Comparison of ENCODE assay signal across 1 cellular context in the genomic region with DNA sequence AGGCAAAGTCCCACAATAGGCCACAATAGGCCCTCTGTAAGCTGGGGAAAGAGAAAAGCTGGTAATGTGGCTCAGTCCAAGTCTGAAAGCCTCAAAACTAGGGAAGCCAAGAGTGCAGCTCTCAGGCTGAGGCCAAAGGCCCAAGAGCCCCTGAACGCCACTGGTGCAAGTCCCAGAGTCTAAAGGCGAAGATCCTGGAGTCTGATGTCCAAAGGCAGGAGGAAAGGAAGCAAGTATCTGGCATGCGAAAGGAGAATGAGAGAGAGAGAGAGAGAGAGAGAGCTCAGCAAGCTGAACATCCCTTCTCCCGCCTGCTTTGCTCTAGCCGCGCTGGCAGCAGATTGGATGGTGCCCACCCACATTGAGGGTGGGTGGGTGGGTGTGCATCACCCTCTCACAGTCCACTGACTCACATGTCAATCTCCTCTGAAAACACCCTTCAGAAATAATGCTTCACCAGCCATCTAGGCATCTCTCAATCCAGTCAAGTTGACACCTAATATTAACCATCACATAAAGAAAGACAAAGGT.
TF ChIP-seq lines count a peak whose summit lies in the region.

No MANE protein-coding gene starts in this region.

TF ChIP-seq in HepG2, 621 proteins besides CTCF, POLR2A, EP300 and RAD21 (continued from another document):
- no peak for TF ChIP-seq TRIM22 (IDR thresholded peaks at IDR 0.05)
- no peak for TF ChIP-seq MBNL3 (CRISPR knock-in tag; conservative IDR thresholded peaks at IDR 0.05)
- TF ChIP-seq SP4 (CRISPR knock-in tag; IDR thresholded peaks at IDR 0.05) = no peak
- no peak for TF ChIP-seq SMYD3 (CRISPR knock-in tag; IDR thresholded peaks at IDR 0.05)
- TF ChIP-seq CHCHD3 (CRISPR knock-in tag; IDR thresholded peaks at IDR 0.05) = no peak
- TF ChIP-seq MIER2 (CRISPR knock-in tag; IDR thresholded peaks at IDR 0.05) = no peak
- TF ChIP-seq RELA (CRISPR knock-in tag; IDR thresholded peaks at IDR 0.05) = no peak
- no peak for TF ChIP-seq GABPB1 (CRISPR knock-in tag; IDR thresholded peaks at IDR 0.05)
TF ChIP-seq in HepG2: peak in this region for 0.
